Comparison of ENCODE assay signal across 20 cellular contexts in the genomic region with DNA sequence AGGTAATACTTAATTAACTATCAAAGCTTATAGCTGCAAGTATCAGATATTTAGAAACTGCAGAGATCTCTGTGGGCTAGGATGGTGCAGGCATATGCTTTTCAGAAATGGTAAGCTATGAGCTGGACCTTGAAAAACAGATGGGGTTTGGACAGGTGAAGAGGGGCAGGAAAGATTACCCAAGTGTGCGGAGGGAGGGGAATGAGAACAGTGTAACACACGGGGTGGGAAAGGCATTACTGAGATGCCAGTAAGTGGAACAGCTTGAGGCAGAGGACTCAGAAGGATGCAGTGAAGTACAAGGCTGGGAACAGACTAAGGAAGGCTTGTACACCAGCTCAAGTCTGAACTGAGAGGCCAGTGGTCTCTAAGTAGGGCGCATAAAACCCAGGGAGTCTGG. TPM values are rescaled to one million over a fixed set of nuclear protein-coding genes. Genes with fewer than 3 reads are reported as not detected.
DNase-seq lines count a peak whose midpoint lies in the region; ATAC-seq and TF ChIP-seq lines count a peak whose summit lies in the region.
"Had no signal": no experiment of that assay in that cellular context is flagged by ENCODE, and none has a peak within 500 bp of the region (broad histone marks: within the 10 kb centered on the region; RNA-seq: fewer than 3 reads in every experiment).

No MANE protein-coding gene starts in this region.

- CTCF ChIA-PET in MCF 10A (lab: Yijun Ruan, JAX) = interaction anchor here (0.5 kb wide), 1 partner anchor 49 kb away, joined by 3 read pairs; no protein-coding TSS in a partner anchor
- CTCF ChIA-PET in mammary epithelial cell (lab: Charles Lee; ENCODE audit: low non-redundant PET) = no interaction called here
- CTCF ChIA-PET in activated CD4-positive, alpha-beta memory T cell treated with anti-CD3 and anti-CD28 coated beads, Interleukin-2, amount 10 ng/mL, durations not matched to agents 7 days and 5 days (lab: Charles Lee) = interaction anchor here (1.2 to 1.5 kb wide), 2 partner anchors 231 to 250 kb away, joined by 4 read pairs; no protein-coding TSS in a partner anchor

- H3K9me3 ChIP-seq in mammary epithelial cell (replicated peaks; ENCODE audit: insufficient read depth, low read length) = peaks cover 4% of the 10 kb centered on the region
- H3K9me3 ChIP-seq in lower lobe of right lung = no peaks in the 10 kb centered on the region
- H3K9me3 ChIP-seq: MG63, right lobe of liver had no signal

- DNase-seq in MCF 10A (ENCODE audit: unreplicated experiment) (no peak), mammary epithelial cell (no peak), lower lobe of right lung (no peak), AG08396 (ENCODE audit: low spot score) (no peak), activated gamma-delta T cell (lab: John Stamatoyannopoulos, UW) (no peak)
- no peak for DNase-seq in activated CD4-positive, alpha-beta memory T cell treated with anti-CD3 and anti-CD28 coated beads, Interleukin-2, amount 10 ng/mL, durations not matched to agents 7 days and 5 days
- DNase-seq in activated effector memory CD4-positive, alpha-beta T cell treated with anti-CD3 and anti-CD28 coated beads, Interleukin-2, amount 50 U/mL, for 16 hours = no peak
- DNase-seq: activated CD4-positive, alpha-beta T cell treated with anti-CD3 and anti-CD28 coated beads, Interleukin-2, amount 50 U/mL, for 1 hour; activated T-cell treated with anti-CD3 and anti-CD28 coated beads, Interleukin-2, amount 50 U/mL, for 48 hours; hypothalamus; kidney glomerular epithelial cell; MG63; NCI-H2227 treated with DMSO at 0.1 percent for 48 hours; NCI-H82; occipital lobe; right lobe of liver; stimulated activated naive CD8-positive, alpha-beta T cell treated with anti-CD3 and anti-CD28 coated beads, Interleukin-15, Interleukin-2, amounts not matched to agents 100 U/mL and 50 U/mL, for 24 hours had no signal

- dilution Hi-C loops in mammary epithelial cell (cut with HindIII; ENCODE audit: low sequenced_read_pairs) = loop anchor here (5.0 kb wide), 2 partner anchors 82 to 122 kb away; no protein-coding TSS in a partner anchor

- no peak overlapping the region for H2AFZ ChIP-seq in mammary epithelial cell (ENCODE audit: low read depth, low read length)

- H3K4me1 ChIP-seq in mammary epithelial cell (ENCODE audit: insufficient read depth, low read length) = peaks cover 10% of the 10 kb centered on the region
- H3K4me1 ChIP-seq in lower lobe of right lung = peaks cover 29% of the 10 kb centered on the region
- H3K4me1 ChIP-seq: right lobe of liver had no signal

- POLR2A ChIA-PET in MCF 10A (lab: Yijun Ruan, JAX) = interaction anchor here (1.1 to 1.4 kb wide), 2 partner anchors 10 to 22 kb away, joined by 3 to 4 read pairs; a partner anchor contains a TSS
- POLR2A ChIA-PET in activated CD4-positive, alpha-beta memory T cell treated with anti-CD3 and anti-CD28 coated beads, Interleukin-2, amount 10 ng/mL, durations not matched to agents 7 days and 5 days (lab: Charles Lee) = interaction anchor here (2.1 kb wide), 1 partner anchor 14 kb away, joined by 6 read pairs; no protein-coding TSS in a partner anchor

- no peak overlapping the region for H3K9ac ChIP-seq in mammary epithelial cell (ENCODE audit: insufficient read depth, low read length)

- H3K36me3 ChIP-seq in mammary epithelial cell (ENCODE audit: insufficient read depth, low read length) = peaks cover 7% of the 10 kb centered on the region
- H3K36me3 ChIP-seq in lower lobe of right lung = peaks cover 99% of the 10 kb centered on the region

- H4K20me1 ChIP-seq in mammary epithelial cell (ENCODE audit: insufficient read depth, low read length) = no peaks in the 10 kb centered on the region

- peaks cover 5% of the 10 kb centered on the region for H3K9me3 Mint-ChIP-seq in MCF 10A (ENCODE audit: unreplicated experiment)
- H3K9me3 Mint-ChIP-seq in activated CD4-positive, alpha-beta memory T cell treated with anti-CD3 and anti-CD28 coated beads, Interleukin-2, amount 10 ng/mL, durations not matched to agents 7 days and 5 days = no peaks in the 10 kb centered on the region

- no TSS peak for BruUV-seq in MCF 10A (replicated peaks; lab: Mats Ljungman, UMichigan)
- BruUV-seq in mammary epithelial cell (replicated peaks; lab: Mats Ljungman, UMichigan) = no TSS peak

- peaks cover 89% of the 10 kb centered on the region for H3K36me3 Mint-ChIP-seq in MCF 10A (ENCODE audit: insufficient read depth, unreplicated experiment)
- peaks cover 70% of the 10 kb centered on the region for H3K36me3 Mint-ChIP-seq in activated CD4-positive, alpha-beta memory T cell treated with anti-CD3 and anti-CD28 coated beads, Interleukin-2, amount 10 ng/mL, durations not matched to agents 7 days and 5 days (ENCODE audit: low read depth)

- H3K4me3 ChIP-seq in mammary epithelial cell (replicated peaks in 1 of 3; ENCODE audit: insufficient read depth in 1 of 3, low read depth in 2 of 3, low read length in 3 of 3) (no peak overlapping the region), lower lobe of right lung (no peak overlapping the region)
- H3K4me3 ChIP-seq: MG63, right lobe of liver had no signal

- peaks cover 35% of the 10 kb centered on the region for H3K79me2 ChIP-seq in mammary epithelial cell (ENCODE audit: insufficient read depth, low read length)

- no peak for ATAC-seq in lower lobe of right lung
- ATAC-seq in HG03175 (IDR thresholded peaks at IDR 0.05; ENCODE audit: unreplicated experiment) = no peak
- ATAC-seq: right lobe of liver; stimulated activated naive CD8-positive, alpha-beta T cell treated with anti-CD3 and anti-CD28 coated beads, Interleukin-15, Interleukin-2, amounts not matched to agents 100 U/mL and 50 U/mL, for 24 hours had no signal

- in situ Hi-C loops in mammary epithelial cell (cut with MboI; ENCODE audit: low sequenced_read_pairs in 2 of 2) = no loop called here

- no peaks in the 10 kb centered on the region for H3K27me3 Mint-ChIP-seq in MCF 10A (ENCODE audit: insufficient read depth, unreplicated experiment)
- H3K27me3 Mint-ChIP-seq in activated CD4-positive, alpha-beta memory T cell treated with anti-CD3 and anti-CD28 coated beads, Interleukin-2, amount 10 ng/mL, durations not matched to agents 7 days and 5 days = no peaks in the 10 kb centered on the region

- no peak for TF ChIP-seq CTCF in MCF 10A (IDR thresholded peaks at IDR 0.05; ENCODE audit: unreplicated experiment)
- TF ChIP-seq CTCF in mammary epithelial cell (conservative IDR thresholded peaks at IDR 0.05 in 1 of 2, IDR thresholded peaks at IDR 0.05 in 1 of 2; ENCODE audit: extremely low read depth in 1 of 2, insufficient read depth in 1 of 2, low read depth in 1 of 2, low read length in 2 of 2) = no peak
- TF ChIP-seq CTCF in lower lobe of right lung (IDR thresholded peaks at IDR 0.05) = no peak

- 100% methylated on average over 3 of the region's 3 CpGs for WGBS in mammary epithelial cell (ENCODE audit: low coverage, missing lambda C conversion rate)

- H3K27ac ChIP-seq in mammary epithelial cell (ENCODE audit: insufficient read depth, low read depth, low read length) (no peak overlapping the region), lower lobe of right lung (peak overlapping the region; percentile 75)
- H3K27ac ChIP-seq: right lobe of liver had no signal

- no peaks in the 10 kb centered on the region for H3K27me3 ChIP-seq in mammary epithelial cell (ENCODE audit: insufficient read depth, low read length)
- no peaks in the 10 kb centered on the region for H3K27me3 ChIP-seq in lower lobe of right lung (ENCODE audit: low read depth)
- H3K27me3 ChIP-seq: MG63, right lobe of liver had no signal

- intact Hi-C loops in MCF 10A (cut with micrococcal nuclease) = no loop called here
- intact Hi-C loops in mammary epithelial cell (cut with micrococcal nuclease) = no loop called here
- intact Hi-C loops in lower lobe of right lung (cut with DNase I) = no loop called here

- no peak overlapping the region for H3K4me3 Mint-ChIP-seq in MCF 10A (ENCODE audit: unreplicated experiment)
- H3K4me3 Mint-ChIP-seq in activated CD4-positive, alpha-beta memory T cell treated with anti-CD3 and anti-CD28 coated beads, Interleukin-2, amount 10 ng/mL, durations not matched to agents 7 days and 5 days = no peak overlapping the region

- peaks cover 11% of the 10 kb centered on the region for H3K4me1 Mint-ChIP-seq in MCF 10A (ENCODE audit: insufficient read depth, unreplicated experiment)
- H3K4me1 Mint-ChIP-seq in activated CD4-positive, alpha-beta memory T cell treated with anti-CD3 and anti-CD28 coated beads, Interleukin-2, amount 10 ng/mL, durations not matched to agents 7 days and 5 days = peaks cover 7% of the 10 kb centered on the region

- H3K27ac Mint-ChIP-seq in MCF 10A (ENCODE audit: low read depth, unreplicated experiment) = peak overlapping the region; percentile 27
- peak overlapping the region; percentile 16 for H3K27ac Mint-ChIP-seq in activated CD4-positive, alpha-beta memory T cell treated with anti-CD3 and anti-CD28 coated beads, Interleukin-2, amount 10 ng/mL, durations not matched to agents 7 days and 5 days

- H3K4me2 ChIP-seq in mammary epithelial cell (ENCODE audit: insufficient read depth, low read depth, low read length) = no peak overlapping the region

RNA-seq across cellular contexts. Expression of a gene that starts 22.1 kb away (rescaled TPM):
- total RNA-seq in MCF 10A (2022) (7.7 and 8.1 TPM in 2 replicates), mammary epithelial cell (1 to 10 TPM; 1.0 to 6.2 TPM), lower lobe of right lung (36.8 TPM)
- polyA plus RNA-seq in mammary epithelial cell = 0.46 TPM
- polyA minus RNA-seq in mammary epithelial cell = 0.57 TPM
- total RNA-seq in activated CD4-positive, alpha-beta memory T cell treated with anti-CD3 and anti-CD28 coated beads, Interleukin-2, amount 10 ng/mL, durations not matched to agents 7 days and 5 days = not detected
- total RNA-seq: cerebellum, occipital lobe had no signal

RNA-seq across cellular contexts. Expression of a gene that starts 23.1 kb away (rescaled TPM):
- 80.8 and 106 TPM in 2 replicates for total RNA-seq in MCF 10A (2022)
- 100 to 1,000 TPM in 1 of 2 donors, 10 to 100 TPM in 1; 24.5 to 102 TPM for total RNA-seq in mammary epithelial cell
- 63.7 TPM for polyA plus RNA-seq in mammary epithelial cell
- 88.5 TPM for polyA minus RNA-seq in mammary epithelial cell
- 10 to 100 TPM; 92.8 to 94.6 TPM for total RNA-seq in activated CD4-positive, alpha-beta memory T cell treated with anti-CD3 and anti-CD28 coated beads, Interleukin-2, amount 10 ng/mL, durations not matched to agents 7 days and 5 days
- total RNA-seq in lower lobe of right lung = 65.0 TPM

RNA-seq across cellular contexts. Expression of a gene that starts 25.3 kb away (rescaled TPM):
- total RNA-seq in MCF 10A (2022) (0.37 TPM in 1 of 2 replicates, not detected in the other), mammary epithelial cell (not detected), lower lobe of right lung (not detected)
- polyA plus RNA-seq in mammary epithelial cell = 0.15 TPM
- polyA minus RNA-seq in mammary epithelial cell = not detected
- under 1 TPM; 0.38 to 0.40 TPM for total RNA-seq in activated CD4-positive, alpha-beta memory T cell treated with anti-CD3 and anti-CD28 coated beads, Interleukin-2, amount 10 ng/mL, durations not matched to agents 7 days and 5 days
- total RNA-seq: cerebellum, Daoy, occipital lobe had no signal

RNA-seq across cellular contexts. Expression of a gene that starts 29.7 kb away (rescaled TPM):
- not detected in 2 replicates for total RNA-seq in MCF 10A (2022)
- total RNA-seq in mammary epithelial cell = not detected
- polyA plus RNA-seq in mammary epithelial cell = not detected
- polyA minus RNA-seq in mammary epithelial cell = not detected
- under 1 TPM; 0.48 TPM for total RNA-seq in activated CD4-positive, alpha-beta memory T cell treated with anti-CD3 and anti-CD28 coated beads, Interleukin-2, amount 10 ng/mL, durations not matched to agents 7 days and 5 days
- not detected for total RNA-seq in lower lobe of right lung
- total RNA-seq: cerebellum, Daoy, occipital lobe, right lobe of liver had no signal

RNA-seq across cellular contexts. Expression of a gene that starts 48.6 kb away (rescaled TPM):
- total RNA-seq in MCF 10A (2022) (5.3 and 5.7 TPM in 2 replicates), mammary epithelial cell (1 to 10 TPM; 1.0 to 3.8 TPM), lower lobe of right lung (8.4 TPM)
- 2.7 TPM for polyA plus RNA-seq in mammary epithelial cell
- not detected for polyA minus RNA-seq in mammary epithelial cell
- 1 to 10 TPM; 5.2 to 5.6 TPM for total RNA-seq in activated CD4-positive, alpha-beta memory T cell treated with anti-CD3 and anti-CD28 coated beads, Interleukin-2, amount 10 ng/mL, durations not matched to agents 7 days and 5 days
